Comparison of ENCODE assay signal across 1 cellular context in genomic region chr19:48351341-48351752, GRCh38.
TF ChIP-seq lines count a peak whose summit lies in the region.

No MANE protein-coding gene starts in this region.

TF ChIP-seq in K562, 482 proteins besides CTCF, POLR2A, EP300 and RAD21 (continues in another document):
- TF ChIP-seq, protein P1, sequence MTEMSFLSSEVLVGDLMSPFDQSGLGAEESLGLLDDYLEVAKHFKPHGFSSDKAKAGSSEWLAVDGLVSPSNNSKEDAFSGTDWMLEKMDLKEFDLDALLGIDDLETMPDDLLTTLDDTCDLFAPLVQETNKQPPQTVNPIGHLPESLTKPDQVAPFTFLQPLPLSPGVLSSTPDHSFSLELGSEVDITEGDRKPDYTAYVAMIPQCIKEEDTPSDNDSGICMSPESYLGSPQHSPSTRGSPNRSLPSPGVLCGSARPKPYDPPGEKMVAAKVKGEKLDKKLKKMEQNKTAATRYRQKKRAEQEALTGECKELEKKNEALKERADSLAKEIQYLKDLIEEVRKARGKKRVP (CRISPR knock-in tag; IDR thresholded peaks at IDR 0.05): no peak
- peak; percentile 97 for TF ChIP-seq PTBP1 (IDR thresholded peaks at IDR 0.05; ENCODE audit: low read depth, low read length)
- TF ChIP-seq FOXM1 (IDR thresholded peaks at IDR 0.05; ENCODE audit: low read depth): peak; percentile 80
- TF ChIP-seq FOXM1 (CRISPR knock-in tag; IDR thresholded peaks at IDR 0.05; ENCODE audit: low read depth): no peak
- 0 out of 2 replicates have a peak, but pooled peaks have one; percentile 20 for TF ChIP-seq DPF2 (IDR thresholded peaks at IDR 0.05)
- TF ChIP-seq, protein P2, sequence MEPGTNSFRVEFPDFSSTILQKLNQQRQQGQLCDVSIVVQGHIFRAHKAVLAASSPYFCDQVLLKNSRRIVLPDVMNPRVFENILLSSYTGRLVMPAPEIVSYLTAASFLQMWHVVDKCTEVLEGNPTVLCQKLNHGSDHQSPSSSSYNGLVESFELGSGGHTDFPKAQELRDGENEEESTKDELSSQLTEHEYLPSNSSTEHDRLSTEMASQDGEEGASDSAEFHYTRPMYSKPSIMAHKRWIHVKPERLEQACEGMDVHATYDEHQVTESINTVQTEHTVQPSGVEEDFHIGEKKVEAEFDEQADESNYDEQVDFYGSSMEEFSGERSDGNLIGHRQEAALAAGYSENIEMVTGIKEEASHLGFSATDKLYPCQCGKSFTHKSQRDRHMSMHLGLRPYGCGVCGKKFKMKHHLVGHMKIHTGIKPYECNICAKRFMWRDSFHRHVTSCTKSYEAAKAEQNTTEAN (CRISPR knock-in tag; IDR thresholded peaks at IDR 0.05): no peak
- peak; percentile 99 for TF ChIP-seq ZNF134 (CRISPR knock-in tag; conservative IDR thresholded peaks at IDR 0.05)
- no peak for TF ChIP-seq ZNF785 (CRISPR knock-in tag; IDR thresholded peaks at IDR 0.05)
- no peak for TF ChIP-seq ZNF347 (CRISPR knock-in tag; IDR thresholded peaks at IDR 0.05; ENCODE audit: low read depth)
- no peak for TF ChIP-seq TAF15 (IDR thresholded peaks at IDR 0.05; ENCODE audit: low read depth, low read length)
- no peak for TF ChIP-seq CBFA2T3 (IDR thresholded peaks at IDR 0.05)
- TF ChIP-seq TARDBP (IDR thresholded peaks at IDR 0.05): no peak
- TF ChIP-seq BRD9 (IDR thresholded peaks at IDR 0.05; ENCODE audit: low read depth, partially characterized antibody): no peak
- TF ChIP-seq ZNF589 (CRISPR knock-in tag; IDR thresholded peaks at IDR 0.05; ENCODE audit: low read depth): no peak
- no peak for TF ChIP-seq ATF2 (CRISPR knock-in tag; IDR thresholded peaks at IDR 0.05)
- no peak for TF ChIP-seq ARID3A (IDR thresholded peaks at IDR 0.05; ENCODE audit: borderline replicate concordance, low read depth, low read length)
- TF ChIP-seq, protein P3, sequence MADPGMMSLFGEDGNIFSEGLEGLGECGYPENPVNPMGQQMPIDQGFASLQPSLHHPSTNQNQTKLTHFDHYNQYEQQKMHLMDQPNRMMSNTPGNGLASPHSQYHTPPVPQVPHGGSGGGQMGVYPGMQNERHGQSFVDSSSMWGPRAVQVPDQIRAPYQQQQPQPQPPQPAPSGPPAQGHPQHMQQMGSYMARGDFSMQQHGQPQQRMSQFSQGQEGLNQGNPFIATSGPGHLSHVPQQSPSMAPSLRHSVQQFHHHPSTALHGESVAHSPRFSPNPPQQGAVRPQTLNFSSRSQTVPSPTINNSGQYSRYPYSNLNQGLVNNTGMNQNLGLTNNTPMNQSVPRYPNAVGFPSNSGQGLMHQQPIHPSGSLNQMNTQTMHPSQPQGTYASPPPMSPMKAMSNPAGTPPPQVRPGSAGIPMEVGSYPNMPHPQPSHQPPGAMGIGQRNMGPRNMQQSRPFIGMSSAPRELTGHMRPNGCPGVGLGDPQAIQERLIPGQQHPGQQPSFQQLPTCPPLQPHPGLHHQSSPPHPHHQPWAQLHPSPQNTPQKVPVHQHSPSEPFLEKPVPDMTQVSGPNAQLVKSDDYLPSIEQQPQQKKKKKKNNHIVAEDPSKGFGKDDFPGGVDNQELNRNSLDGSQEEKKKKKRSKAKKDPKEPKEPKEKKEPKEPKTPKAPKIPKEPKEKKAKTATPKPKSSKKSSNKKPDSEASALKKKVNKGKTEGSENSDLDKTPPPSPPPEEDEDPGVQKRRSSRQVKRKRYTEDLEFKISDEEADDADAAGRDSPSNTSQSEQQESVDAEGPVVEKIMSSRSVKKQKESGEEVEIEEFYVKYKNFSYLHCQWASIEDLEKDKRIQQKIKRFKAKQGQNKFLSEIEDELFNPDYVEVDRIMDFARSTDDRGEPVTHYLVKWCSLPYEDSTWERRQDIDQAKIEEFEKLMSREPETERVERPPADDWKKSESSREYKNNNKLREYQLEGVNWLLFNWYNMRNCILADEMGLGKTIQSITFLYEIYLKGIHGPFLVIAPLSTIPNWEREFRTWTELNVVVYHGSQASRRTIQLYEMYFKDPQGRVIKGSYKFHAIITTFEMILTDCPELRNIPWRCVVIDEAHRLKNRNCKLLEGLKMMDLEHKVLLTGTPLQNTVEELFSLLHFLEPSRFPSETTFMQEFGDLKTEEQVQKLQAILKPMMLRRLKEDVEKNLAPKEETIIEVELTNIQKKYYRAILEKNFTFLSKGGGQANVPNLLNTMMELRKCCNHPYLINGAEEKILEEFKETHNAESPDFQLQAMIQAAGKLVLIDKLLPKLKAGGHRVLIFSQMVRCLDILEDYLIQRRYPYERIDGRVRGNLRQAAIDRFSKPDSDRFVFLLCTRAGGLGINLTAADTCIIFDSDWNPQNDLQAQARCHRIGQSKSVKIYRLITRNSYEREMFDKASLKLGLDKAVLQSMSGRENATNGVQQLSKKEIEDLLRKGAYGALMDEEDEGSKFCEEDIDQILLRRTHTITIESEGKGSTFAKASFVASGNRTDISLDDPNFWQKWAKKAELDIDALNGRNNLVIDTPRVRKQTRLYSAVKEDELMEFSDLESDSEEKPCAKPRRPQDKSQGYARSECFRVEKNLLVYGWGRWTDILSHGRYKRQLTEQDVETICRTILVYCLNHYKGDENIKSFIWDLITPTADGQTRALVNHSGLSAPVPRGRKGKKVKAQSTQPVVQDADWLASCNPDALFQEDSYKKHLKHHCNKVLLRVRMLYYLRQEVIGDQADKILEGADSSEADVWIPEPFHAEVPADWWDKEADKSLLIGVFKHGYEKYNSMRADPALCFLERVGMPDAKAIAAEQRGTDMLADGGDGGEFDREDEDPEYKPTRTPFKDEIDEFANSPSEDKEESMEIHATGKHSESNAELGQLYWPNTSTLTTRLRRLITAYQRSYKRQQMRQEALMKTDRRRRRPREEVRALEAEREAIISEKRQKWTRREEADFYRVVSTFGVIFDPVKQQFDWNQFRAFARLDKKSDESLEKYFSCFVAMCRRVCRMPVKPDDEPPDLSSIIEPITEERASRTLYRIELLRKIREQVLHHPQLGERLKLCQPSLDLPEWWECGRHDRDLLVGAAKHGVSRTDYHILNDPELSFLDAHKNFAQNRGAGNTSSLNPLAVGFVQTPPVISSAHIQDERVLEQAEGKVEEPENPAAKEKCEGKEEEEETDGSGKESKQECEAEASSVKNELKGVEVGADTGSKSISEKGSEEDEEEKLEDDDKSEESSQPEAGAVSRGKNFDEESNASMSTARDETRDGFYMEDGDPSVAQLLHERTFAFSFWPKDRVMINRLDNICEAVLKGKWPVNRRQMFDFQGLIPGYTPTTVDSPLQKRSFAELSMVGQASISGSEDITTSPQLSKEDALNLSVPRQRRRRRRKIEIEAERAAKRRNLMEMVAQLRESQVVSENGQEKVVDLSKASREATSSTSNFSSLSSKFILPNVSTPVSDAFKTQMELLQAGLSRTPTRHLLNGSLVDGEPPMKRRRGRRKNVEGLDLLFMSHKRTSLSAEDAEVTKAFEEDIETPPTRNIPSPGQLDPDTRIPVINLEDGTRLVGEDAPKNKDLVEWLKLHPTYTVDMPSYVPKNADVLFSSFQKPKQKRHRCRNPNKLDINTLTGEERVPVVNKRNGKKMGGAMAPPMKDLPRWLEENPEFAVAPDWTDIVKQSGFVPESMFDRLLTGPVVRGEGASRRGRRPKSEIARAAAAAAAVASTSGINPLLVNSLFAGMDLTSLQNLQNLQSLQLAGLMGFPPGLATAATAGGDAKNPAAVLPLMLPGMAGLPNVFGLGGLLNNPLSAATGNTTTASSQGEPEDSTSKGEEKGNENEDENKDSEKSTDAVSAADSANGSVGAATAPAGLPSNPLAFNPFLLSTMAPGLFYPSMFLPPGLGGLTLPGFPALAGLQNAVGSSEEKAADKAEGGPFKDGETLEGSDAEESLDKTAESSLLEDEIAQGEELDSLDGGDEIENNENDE (IDR thresholded peaks at IDR 0.05; ENCODE audit: low read depth, low read length): no peak
- TF ChIP-seq BRF1 (IDR thresholded peaks at IDR 0.05; ENCODE audit: borderline replicate concordance, extremely low read depth, insufficient read length): no peak
- TF ChIP-seq RBM14 (IDR thresholded peaks at IDR 0.05; ENCODE audit: borderline replicate concordance, insufficient read depth, low read depth, low read length): no peak
- TF ChIP-seq FOSL1 (tag; conservative IDR thresholded peaks at IDR 0.05): no peak
- TF ChIP-seq NFATC3 (IDR thresholded peaks at IDR 0.05): no peak
- TF ChIP-seq, protein P4, sequence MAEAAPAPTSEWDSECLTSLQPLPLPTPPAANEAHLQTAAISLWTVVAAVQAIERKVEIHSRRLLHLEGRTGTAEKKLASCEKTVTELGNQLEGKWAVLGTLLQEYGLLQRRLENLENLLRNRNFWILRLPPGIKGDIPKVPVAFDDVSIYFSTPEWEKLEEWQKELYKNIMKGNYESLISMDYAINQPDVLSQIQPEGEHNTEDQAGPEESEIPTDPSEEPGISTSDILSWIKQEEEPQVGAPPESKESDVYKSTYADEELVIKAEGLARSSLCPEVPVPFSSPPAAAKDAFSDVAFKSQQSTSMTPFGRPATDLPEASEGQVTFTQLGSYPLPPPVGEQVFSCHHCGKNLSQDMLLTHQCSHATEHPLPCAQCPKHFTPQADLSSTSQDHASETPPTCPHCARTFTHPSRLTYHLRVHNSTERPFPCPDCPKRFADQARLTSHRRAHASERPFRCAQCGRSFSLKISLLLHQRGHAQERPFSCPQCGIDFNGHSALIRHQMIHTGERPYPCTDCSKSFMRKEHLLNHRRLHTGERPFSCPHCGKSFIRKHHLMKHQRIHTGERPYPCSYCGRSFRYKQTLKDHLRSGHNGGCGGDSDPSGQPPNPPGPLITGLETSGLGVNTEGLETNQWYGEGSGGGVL (CRISPR knock-in tag; IDR thresholded peaks at IDR 0.05): no peak
- TF ChIP-seq, protein P5, sequence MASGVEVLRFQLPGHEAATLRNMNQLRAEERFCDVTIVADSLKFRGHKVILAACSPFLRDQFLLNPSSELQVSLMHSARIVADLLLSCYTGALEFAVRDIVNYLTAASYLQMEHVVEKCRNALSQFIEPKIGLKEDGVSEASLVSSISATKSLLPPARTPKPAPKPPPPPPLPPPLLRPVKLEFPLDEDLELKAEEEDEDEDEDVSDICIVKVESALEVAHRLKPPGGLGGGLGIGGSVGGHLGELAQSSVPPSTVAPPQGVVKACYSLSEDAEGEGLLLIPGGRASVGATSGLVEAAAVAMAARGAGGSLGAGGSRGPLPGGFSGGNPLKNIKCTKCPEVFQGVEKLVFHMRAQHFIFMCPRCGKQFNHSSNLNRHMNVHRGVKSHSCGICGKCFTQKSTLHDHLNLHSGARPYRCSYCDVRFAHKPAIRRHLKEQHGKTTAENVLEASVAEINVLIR (CRISPR knock-in tag; IDR thresholded peaks at IDR 0.05): no peak
- TF ChIP-seq SIN3B (IDR thresholded peaks at IDR 0.05; ENCODE audit: low read depth): no peak
- TF ChIP-seq POLR2G (IDR thresholded peaks at IDR 0.05; ENCODE audit: low read depth, low read length): no peak
- 0 out of 2 replicates have a peak, but pooled peaks have one; percentile 12 for TF ChIP-seq CTBP1 (IDR thresholded peaks at IDR 0.05; ENCODE audit: borderline replicate concordance)
- 0 out of 2 replicates have a peak, but pooled peaks have one; percentile 31 for TF ChIP-seq KLF13 (tag; IDR thresholded peaks at IDR 0.05; ENCODE audit: borderline replicate concordance, low read depth)
- TF ChIP-seq CBX1 (IDR thresholded peaks at IDR 0.05; ENCODE audit: low read depth): peak; percentile 98
- TF ChIP-seq BCOR (IDR thresholded peaks at IDR 0.05): peak; percentile 100
- TF ChIP-seq TEAD2 (tag; IDR thresholded peaks at IDR 0.05): no peak
- no peak for TF ChIP-seq NCOA6 (IDR thresholded peaks at IDR 0.05)
- no peak for TF ChIP-seq COPS2 (conservative IDR thresholded peaks at IDR 0.05)
- TF ChIP-seq STAG1 (CRISPR knock-in tag; IDR thresholded peaks at IDR 0.05; ENCODE audit: borderline replicate concordance): peak; percentile 54; the same call in 1 of the 2 replicates
- no peak for TF ChIP-seq MTF1 (CRISPR knock-in tag; IDR thresholded peaks at IDR 0.05; ENCODE audit: borderline replicate concordance)
- TF ChIP-seq PKNOX1 (IDR thresholded peaks at IDR 0.05): no peak
- TF ChIP-seq SMARCA4 (IDR thresholded peaks at IDR 0.05): no peak; the same call in 1 of the 2 replicates
- no peak for TF ChIP-seq E2F6 (IDR thresholded peaks at IDR 0.05; ENCODE audit: borderline replicate concordance in 1 of 2, extremely low read depth in 1 of 2, insufficient read depth in 1 of 2, insufficient read length in 1 of 2, low read depth in 1 of 2, low read length in 1 of 2, poor library complexity in 1 of 2, severe bottlenecking in 1 of 2)
- no peak for TF ChIP-seq FOXJ3 (CRISPR knock-in tag; IDR thresholded peaks at IDR 0.05)
